8 cellular contexts compared by ENCODE assay signal in genomic region chr9:134689320-134690181, GRCh38. TPM values are rescaled to one million over a fixed set of nuclear protein-coding genes. Genes with fewer than 3 reads are reported as not detected.
A peak's percentile ranks its signal among the peaks of the same experiment; 100 is the strongest.
DNase-seq lines count a peak whose midpoint lies in the region; ATAC-seq, FAIRE-seq and TF ChIP-seq lines count a peak whose summit lies in the region.

No MANE protein-coding gene starts in this region.

- peaks cover 0 to 50% (median 38%) of the 10 kb centered on the region in 4 donors for H3K4me1 ChIP-seq in sigmoid colon

- intact Hi-C loops in left ventricle myocardium superior (cut with micrococcal nuclease) = no loop called here
- intact Hi-C loops in sigmoid colon (cut with DNase I) = loop anchor here (5.0 kb wide), 1 partner anchor 237 kb away; no protein-coding TSS in a partner anchor

- TF ChIP-seq CTCF in sigmoid colon (IDR thresholded peaks at IDR 0.05) = peak; percentile 58 to 95 (median 82)

- H3K36me3 ChIP-seq in sigmoid colon = peaks cover 0 to 26% (median 13%) of the 10 kb centered on the region in 4 donors

- peak overlapping the region in 3 of 4 donors; percentile 30 to 64 (median 44) for H3K27ac ChIP-seq in sigmoid colon

- H3K9me3 ChIP-seq in sigmoid colon = no peaks in the 10 kb centered on the region

- peak; percentile 16 for DNase-seq in DMS53 (lab: John Stamatoyannopoulos, UW)
- no peak for DNase-seq in DMS53 treated with DMSO at 0.1 percent for 48 hours (lab: John Stamatoyannopoulos, UW; ENCODE audit: unreplicated experiment)
- DNase-seq in HTR-8/SVneo (ENCODE audit: insufficient read length, low spot score) = no peak
- DNase-seq in amniotic epithelial cell (ENCODE audit: low read depth) = peak; percentile 52
- DNase-seq in left ventricle myocardium superior = peak; percentile 81
- peak; percentile 91 for DNase-seq in sigmoid colon
- DNase-seq in T-helper 1 cell = no peak
- DNase-seq in COR-L47 (lab: John Stamatoyannopoulos, UW) = no peak

- peak; percentile 81 for FAIRE-seq in HTR-8/SVneo (lab: Jason Lieb, UNC)

- peak; percentile 85 for ATAC-seq in left ventricle myocardium superior

- TF ChIP-seq EP300 in sigmoid colon (IDR thresholded peaks at IDR 0.05) = no peak

- no peaks in the 10 kb centered on the region for H3K27me3 ChIP-seq in sigmoid colon

- 36 to 56% methylated on average over 20 of the region's 20 CpGs for WGBS in sigmoid colon, 2 donors

- H3K4me3 ChIP-seq in sigmoid colon = no peak overlapping the region

- no peak for TF ChIP-seq POLR2A in sigmoid colon (IDR thresholded peaks at IDR 0.05)

RNA-seq across cellular contexts. Expression of gene COL5A1, which starts 47.9 kb away (rescaled TPM):
- total RNA-seq in left ventricle myocardium superior = 14.8 TPM
- total RNA-seq in sigmoid colon = 100 to 1,000 TPM in 1 of 4 donors, 10 to 100 TPM in 3; 24.2 to 168 (median 59.4) TPM
- polyA plus RNA-seq in sigmoid colon = 10 to 100 TPM in 1 of 3 donors, 1 to 10 TPM in 2; 4.2 to 13.2 (median 4.4) TPM

Comparison
In these comparisons a context has a peak if more than half of its experiments do, and no peak if none do; other contexts are left out.
1. DNase-seq: peak in DMS53 (single experiment), amniotic epithelial cell (single experiment), left ventricle myocardium superior (single experiment) and sigmoid colon (single experiment); none in DMS53 treated with DMSO at 0.1 percent for 48 hours (single experiment), HTR-8/SVneo (single experiment), T-helper 1 cell (0 of 5) and COR-L47 (single experiment).